Comparison of ENCODE assay signal across 26 cellular contexts in the genomic region with DNA sequence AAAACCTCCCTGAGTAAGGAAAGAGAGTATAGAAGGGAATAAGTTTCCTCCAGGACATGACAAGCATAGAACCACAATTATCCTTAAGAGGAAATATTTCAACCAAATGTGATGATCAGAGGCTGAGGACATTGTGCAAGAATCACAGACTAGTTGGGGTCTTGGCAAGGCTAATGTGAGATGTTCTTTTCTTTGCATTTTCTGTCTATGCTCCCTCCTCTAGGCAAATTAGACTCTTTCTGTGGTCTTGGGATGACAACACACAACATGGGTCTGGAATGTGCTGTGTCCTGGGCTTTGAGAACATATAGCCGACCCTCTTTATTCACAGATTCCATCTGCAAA. TPM values are rescaled to one million over a fixed set of nuclear protein-coding genes. Genes with fewer than 3 reads are reported as not detected.
A peak's percentile ranks its signal among the peaks of the same experiment; 100 is the strongest.
DNase-seq lines count a peak whose midpoint lies in the region; ATAC-seq, FAIRE-seq and TF ChIP-seq lines count a peak whose summit lies in the region.
"Had no signal": no experiment of that assay in that cellular context is flagged by ENCODE, and none has a peak within 500 bp of the region (broad histone marks: within the 10 kb centered on the region; RNA-seq: fewer than 3 reads in every experiment).

No MANE protein-coding gene starts in this region.

- no peak for TF ChIP-seq CTCF in astrocyte (IDR thresholded peaks at IDR 0.05; ENCODE audit: insufficient read depth, low read depth, low read length)
- no peak for TF ChIP-seq CTCF in endothelial cell of umbilical vein (IDR thresholded peaks at IDR 0.05; ENCODE audit: extremely low read depth in 1 of 2, insufficient read depth in 1 of 2, low read depth in 1 of 2, low read length in 2 of 2)

- no peak for ATAC-seq in GM21723 (IDR thresholded peaks at IDR 0.05; ENCODE audit: unreplicated experiment)
- ATAC-seq: A549 had no signal

- H3K4me1 ChIP-seq in astrocyte (ENCODE audit: insufficient read depth, low read length) (no peaks in the 10 kb centered on the region), endothelial cell of umbilical vein (ENCODE audit: control insufficient read depth, extremely low read depth, insufficient read depth, low read length) (no peaks in the 10 kb centered on the region)
- H3K4me1 ChIP-seq: A549, HAP-1 had no signal

- CTCF ChIA-PET in endothelial cell of umbilical vein (lab: Charles Lee), result interaction anchor here (1.0 kb wide), 1 partner anchor 14 kb away, joined by 4 read pairs; no protein-coding TSS in a partner anchor

- TF ChIP-seq POLR2A in endothelial cell of umbilical vein (IDR thresholded peaks at IDR 0.05; ENCODE audit: low read depth, low read length), result no peak

- BruUV-seq in endothelial cell of umbilical vein (replicated peaks; lab: Mats Ljungman, UMichigan), result no TSS peak

- H4K20me1 ChIP-seq in astrocyte (ENCODE audit: insufficient read depth, low read length) (no peaks in the 10 kb centered on the region), endothelial cell of umbilical vein (replicated peaks; ENCODE audit: control insufficient read depth, extremely low read depth, insufficient read depth, low read length) (no peaks in the 10 kb centered on the region)

- H3K27me3 Mint-ChIP-seq in activated CD4-positive, alpha-beta T cell treated with anti-CD3 and anti-CD28 coated beads, Interleukin-2, amount 10 ng/mL, durations not matched to agents 24 days and 14 days, result no peaks in the 10 kb centered on the region
- H3K27me3 Mint-ChIP-seq in astrocyte (ENCODE audit: low read depth, unreplicated experiment), result no peaks in the 10 kb centered on the region
- H3K27me3 Mint-ChIP-seq: CD4-positive, alpha-beta memory T cell had no signal

- DNase-seq in activated CD4-positive, alpha-beta T cell treated with anti-CD3 and anti-CD28 coated beads, Interleukin-2, amount 10 ng/mL, durations not matched to agents 24 days and 14 days, result peak; percentile 34
- no peak for DNase-seq in activated CD4-positive, alpha-beta T cell treated with anti-CD3 and anti-CD28 coated beads, Interleukin-2, amount 50 U/mL, for 4 hours
- DNase-seq in astrocyte (ENCODE audit: low read depth) (no peak), endothelial cell of umbilical vein (ENCODE audit: low read depth, low spot score) (no peak), dermis blood vessel endothelial cell (no peak)
- DNase-seq in activated CD4-positive, CD25-positive, alpha-beta regulatory T cell treated with anti-CD3 and anti-CD28 coated beads, Interleukin-2, amount 50 U/mL, for 72 hours, result no peak
- DNase-seq: 8988T; ACHN; C1 segment of cervical spinal cord; Calu3; CD4-positive, alpha-beta memory T cell; COR-L47; DMS53; DMS79 treated with DMSO at 0.1 percent for 48 hours; GF-D8; GOT3 had no signal

- no peak for FAIRE-seq in astrocyte (lab: Jason Lieb, UNC)
- peak; percentile 18 for FAIRE-seq in endothelial cell of umbilical vein (lab: Jason Lieb, UNC)
- FAIRE-seq: A549, GM12891, GM18507, H54 had no signal

- H3K36me3 ChIP-seq in KOPT-K1 (ENCODE audit: insufficient read depth, low read length), result no peaks in the 10 kb centered on the region
- H3K36me3 ChIP-seq in astrocyte (ENCODE audit: insufficient read depth, low read length), result no peaks in the 10 kb centered on the region
- H3K36me3 ChIP-seq in endothelial cell of umbilical vein (ENCODE audit: control insufficient read depth in 2 of 2, extremely low read depth in 1 of 2, insufficient read depth in 2 of 2, low read length in 2 of 2), result no peaks in the 10 kb centered on the region
- H3K36me3 ChIP-seq: HAP-1 had no signal

- intact Hi-C loops in activated CD4-positive, alpha-beta T cell treated with anti-CD3 and anti-CD28 coated beads, Interleukin-2, amount 10 ng/mL, durations not matched to agents 24 days and 14 days (cut with micrococcal nuclease), result no loop called here
- intact Hi-C loops in endothelial cell of umbilical vein (cut with micrococcal nuclease), result no loop called here

- no peak overlapping the region for H3K4me3 Mint-ChIP-seq in activated CD4-positive, alpha-beta T cell treated with anti-CD3 and anti-CD28 coated beads, Interleukin-2, amount 10 ng/mL, durations not matched to agents 24 days and 14 days
- H3K4me3 Mint-ChIP-seq in astrocyte (ENCODE audit: unreplicated experiment), result no peak overlapping the region
- H3K4me3 Mint-ChIP-seq: CD4-positive, alpha-beta memory T cell had no signal

- H3K9ac ChIP-seq in astrocyte (ENCODE audit: low read length), result no peak overlapping the region
- H3K9ac ChIP-seq in endothelial cell of umbilical vein (replicated peaks; ENCODE audit: extremely low read depth, insufficient read depth, low read length), result no peak overlapping the region

- H3K27ac ChIP-seq in KOPT-K1 (ENCODE audit: low read depth, low read length, poor library complexity, severe bottlenecking), result peak overlapping the region; percentile 89
- H3K27ac ChIP-seq in astrocyte (ENCODE audit: low read depth, low read length), result no peak overlapping the region
- H3K27ac ChIP-seq in endothelial cell of umbilical vein (ENCODE audit: insufficient read depth, low read depth, low read length), result no peak overlapping the region
- H3K27ac ChIP-seq: A549 had no signal

- H3K79me2 ChIP-seq in astrocyte (ENCODE audit: insufficient read depth, low read length), result no peaks in the 10 kb centered on the region
- no peaks in the 10 kb centered on the region for H3K79me2 ChIP-seq in endothelial cell of umbilical vein (ENCODE audit: control insufficient read depth, insufficient read depth, low read length)

- POLR2A ChIA-PET in endothelial cell of umbilical vein (lab: Charles Lee), result no interaction called here

- H3K4me2 ChIP-seq in astrocyte (ENCODE audit: low read length) (no peak overlapping the region), endothelial cell of umbilical vein (ENCODE audit: insufficient read depth, low read length) (no peak overlapping the region)
- H3K4me2 ChIP-seq: A549 had no signal

- dilution Hi-C loops in endothelial cell of umbilical vein (cut with MboI; ENCODE audit: extremely low pct_ligation_motif_present, low sequenced_read_pairs), result no loop called here

- peaks cover 9% of the 10 kb centered on the region for H3K36me3 Mint-ChIP-seq in activated CD4-positive, alpha-beta T cell treated with anti-CD3 and anti-CD28 coated beads, Interleukin-2, amount 10 ng/mL, durations not matched to agents 24 days and 14 days (ENCODE audit: low read depth)
- no peaks in the 10 kb centered on the region for H3K36me3 Mint-ChIP-seq in astrocyte (ENCODE audit: low read depth, unreplicated experiment)
- H3K36me3 Mint-ChIP-seq: CD4-positive, alpha-beta memory T cell had no signal

- no peak overlapping the region for H2AFZ ChIP-seq in astrocyte (ENCODE audit: low read depth, low read length)
- no peak overlapping the region for H2AFZ ChIP-seq in endothelial cell of umbilical vein (ENCODE audit: low read depth, low read length)

- H3K9me1 ChIP-seq in endothelial cell of umbilical vein (replicated peaks; ENCODE audit: control insufficient read depth, extremely low read depth, insufficient read depth, low read length), result no peaks in the 10 kb centered on the region

- H3K9me3 ChIP-seq in KOPT-K1 (ENCODE audit: insufficient read depth, low read length, poor library complexity, severe bottlenecking) (peaks cover 12% of the 10 kb centered on the region), astrocyte (ENCODE audit: insufficient read depth, low read depth, low read length) (no peaks in the 10 kb centered on the region), endothelial cell of umbilical vein (replicated peaks; ENCODE audit: control insufficient read depth, insufficient read depth, low read length) (no peaks in the 10 kb centered on the region)
- H3K9me3 ChIP-seq: HAP-1 had no signal

- H3K27me3 ChIP-seq in astrocyte (ENCODE audit: insufficient read depth, low read length) (no peaks in the 10 kb centered on the region), endothelial cell of umbilical vein (ENCODE audit: control insufficient read depth in 2 of 2, insufficient read depth in 2 of 2, low read length in 2 of 2) (peaks cover 0 to 2% of the 10 kb centered on the region in 2 experiments)

- H3K4me1 Mint-ChIP-seq in activated CD4-positive, alpha-beta T cell treated with anti-CD3 and anti-CD28 coated beads, Interleukin-2, amount 10 ng/mL, durations not matched to agents 24 days and 14 days, result peaks cover 49% of the 10 kb centered on the region
- peaks cover 9% of the 10 kb centered on the region for H3K4me1 Mint-ChIP-seq in astrocyte (ENCODE audit: low read depth, unreplicated experiment)

- peaks cover 4% of the 10 kb centered on the region for H3K9me3 Mint-ChIP-seq in activated CD4-positive, alpha-beta T cell treated with anti-CD3 and anti-CD28 coated beads, Interleukin-2, amount 10 ng/mL, durations not matched to agents 24 days and 14 days
- no peaks in the 10 kb centered on the region for H3K9me3 Mint-ChIP-seq in astrocyte (ENCODE audit: unreplicated experiment)

- no peak overlapping the region for H3K4me3 ChIP-seq in astrocyte (ENCODE audit: insufficient read depth, low read depth, low read length)
- H3K4me3 ChIP-seq in endothelial cell of umbilical vein (replicated peaks in 1 of 3; ENCODE audit: insufficient read depth in 1 of 3, low read depth in 1 of 3, low read length in 3 of 3), result no peak overlapping the region
- H3K4me3 ChIP-seq: A549, HAP-1 had no signal

- H3K27ac Mint-ChIP-seq in activated CD4-positive, alpha-beta T cell treated with anti-CD3 and anti-CD28 coated beads, Interleukin-2, amount 10 ng/mL, durations not matched to agents 24 days and 14 days, result no peak overlapping the region
- peak overlapping the region; percentile 29 for H3K27ac Mint-ChIP-seq in astrocyte (ENCODE audit: unreplicated experiment)
- H3K27ac Mint-ChIP-seq: CD4-positive, alpha-beta memory T cell had no signal

TF ChIP-seq in endothelial cell of umbilical vein, 7 proteins besides CTCF, POLR2A, EP300 and RAD21 (continues in another document):
- TF ChIP-seq FOS (IDR thresholded peaks at IDR 0.05; ENCODE audit: borderline replicate concordance, insufficient read depth, low read length) (no peak), MYC (IDR thresholded peaks at IDR 0.05; ENCODE audit: low read depth, low read length) (no peak)
- TF ChIP-seq, protein P1, sequence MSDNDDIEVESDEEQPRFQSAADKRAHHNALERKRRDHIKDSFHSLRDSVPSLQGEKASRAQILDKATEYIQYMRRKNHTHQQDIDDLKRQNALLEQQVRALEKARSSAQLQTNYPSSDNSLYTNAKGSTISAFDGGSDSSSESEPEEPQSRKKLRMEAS (IDR thresholded peaks at IDR 0.05; ENCODE audit: insufficient read depth, insufficient read length), result no peak

RNA-seq across cellular contexts. Expression of a gene that starts 32.0 kb away (rescaled TPM):
- 0.54 and 0.84 TPM in 2 replicates for total RNA-seq in activated CD4-positive, alpha-beta T cell treated with anti-CD3 and anti-CD28 coated beads, Interleukin-2, amount 10 ng/mL, durations not matched to agents 24 days and 14 days
- total RNA-seq in astrocyte (0.27 TPM in 1 of 2 replicates, not detected in the other), endothelial cell of umbilical vein (44.0 and 55.1 TPM in 2 replicates), dermis blood vessel endothelial cell (0.17 and 2.9 TPM in 2 replicates)
- 27.9 and 32.2 TPM in 2 replicates for polyA plus RNA-seq in endothelial cell of umbilical vein
- 40.5 and 47.5 TPM in 2 replicates for polyA plus RNA-seq in endothelial cell of umbilical vein (2011; cell fraction: cytosol; rRNA removed)
- 145 and 226 TPM in 2 replicates for polyA plus RNA-seq in endothelial cell of umbilical vein (2011; cell fraction: nucleus; rRNA removed)
- 465 and 806 TPM in 2 replicates for polyA plus RNA-seq in endothelial cell of umbilical vein (2012)
- polyA minus RNA-seq in endothelial cell of umbilical vein, result 62.5 and 92.4 TPM in 2 replicates
- polyA minus RNA-seq in endothelial cell of umbilical vein (2011; cell fraction: cytosol; rRNA and poly(A)+ RNA removed), result 0.31 TPM
- polyA minus RNA-seq in endothelial cell of umbilical vein (2011; cell fraction: nucleus; rRNA and poly(A)+ RNA removed), result 98.2 and 183 TPM in 2 replicates
- total RNA-seq: Calu3, Daoy, G401 had no signal
- polyA plus RNA-seq: BJ had no signal

Comparison
In these comparisons a context has a peak if more than half of its experiments do, and no peak if none do; other contexts are left out.
1. RNA of a gene that starts 32.0 kb away (total RNA-seq): 44.0 to 55.1 TPM in endothelial cell of umbilical vein; 0.54 to 0.84 TPM in activated CD4-positive, alpha-beta T cell treated with anti-CD3 and anti-CD28 coated beads, Interleukin-2, amount 10 ng/mL, durations not matched to agents 24 days and 14 days, 0.27 TPM in astrocyte and 0.17 to 2.9 TPM in dermis blood vessel endothelial cell; every median in the first group is over 10 times any median in the second.